ENCODE assay signal across 8 cellular contexts in genomic region chr5:142356716-142357468, GRCh38. TPM values are rescaled to one million over a fixed set of nuclear protein-coding genes. Genes with fewer than 3 reads are reported as not detected.
DNase-seq lines count a peak whose midpoint lies in the region; ATAC-seq and TF ChIP-seq lines count a peak whose summit lies in the region.

No MANE protein-coding gene starts in this region.

- no peaks in the 10 kb centered on the region for H3K27me3 ChIP-seq in CD4-positive, alpha-beta T cell (ENCODE audit: control insufficient read depth, insufficient read depth, low read length)
- H3K27me3 ChIP-seq in NT2/D1 (ENCODE audit: insufficient read depth, insufficient read length), result peaks cover 32% of the 10 kb centered on the region

- peak; percentile 72 to 84 (median 79) for DNase-seq in CD4-positive, alpha-beta T cell
- DNase-seq in NT2/D1 (ENCODE audit: low read depth, low spot score) (peak; percentile 75), epidermal melanocyte (ENCODE audit: insufficient read length, low spot score) (peak; percentile 93), midbrain (lab: John Stamatoyannopoulos, UW) (peak; percentile 61)
- DNase-seq in activated CD8-positive, alpha-beta memory T cell treated with anti-CD3 and anti-CD28 coated beads, Interleukin-2, amount 50 U/mL, for 4 hours, result peak; percentile 91
- DNase-seq in stimulated activated CD8-positive, alpha-beta memory T cell treated with anti-CD3 and anti-CD28 coated beads, Interleukin-15, amount 100 ng/mL, for 4 hours (ENCODE audit: low read depth in 2 of 2), result peak; percentile 85 to 89

- peaks cover 67% of the 10 kb centered on the region for H3K4me1 Mint-ChIP-seq in CD4-positive, alpha-beta T cell (ENCODE audit: low read depth)

- peak overlapping the region; percentile 28 for H3K4me3 ChIP-seq in NT2/D1 (ENCODE audit: insufficient read length, low read depth)

- H3K27ac ChIP-seq in CD4-positive, alpha-beta T cell (ENCODE audit: low read depth, low read length), result peak overlapping the region; percentile 56

- peak; percentile 85 for ATAC-seq in CD4-positive, alpha-beta T cell (ENCODE audit: poor library complexity)
- ATAC-seq in GM19351 (IDR thresholded peaks at IDR 0.05; ENCODE audit: unreplicated experiment), result peak; percentile 96
- ATAC-seq in HG03469 (IDR thresholded peaks at IDR 0.05; ENCODE audit: unreplicated experiment), result peak; percentile 90

- H3K36me3 Mint-ChIP-seq in CD4-positive, alpha-beta T cell (ENCODE audit: low read depth), result no peaks in the 10 kb centered on the region

- H3K4me3 Mint-ChIP-seq in CD4-positive, alpha-beta T cell, result peak overlapping the region; percentile 93

- H3K27me3 Mint-ChIP-seq in CD4-positive, alpha-beta T cell, result no peaks in the 10 kb centered on the region

- H3K9me3 ChIP-seq in CD4-positive, alpha-beta T cell (ENCODE audit: control insufficient read depth, low read length), result no peaks in the 10 kb centered on the region
- H3K9me3 ChIP-seq in NT2/D1 (ENCODE audit: insufficient read depth, low read length), result peaks cover 3% of the 10 kb centered on the region; the same call in 1 of the 2 replicates

- peak overlapping the region; percentile 80 for H3K9ac ChIP-seq in NT2/D1 (ENCODE audit: insufficient read length, low read depth)

- H3K4me1 ChIP-seq in NT2/D1 (ENCODE audit: insufficient read depth, insufficient read length), result no peaks in the 10 kb centered on the region

- H3K27ac Mint-ChIP-seq in CD4-positive, alpha-beta T cell, result peak overlapping the region; percentile 73

- H3K9me3 Mint-ChIP-seq in CD4-positive, alpha-beta T cell, result no peaks in the 10 kb centered on the region

- CTCF ChIA-PET in CD4-positive, alpha-beta T cell (lab: Charles Lee), result interaction anchor here (0.6 to 1.8 kb wide), 3 partner anchors 32 to 396 kb away, joined by 4 to 5 read pairs (median 4); partner anchors contain the start of gene SPRY4

- TF ChIP-seq CTCF in CD4-positive, alpha-beta T cell (IDR thresholded peaks at IDR 0.05), result no peak

- POLR2A ChIA-PET in CD4-positive, alpha-beta T cell (lab: Charles Lee), result interaction anchor here (0.5 to 3.4 kb wide), 17 partner anchors 12 to 388 kb away, joined by 3 to 16 read pairs (median 4); partner anchors contain the start of genes NDFIP1, RNF14 and SPRY4

- no peaks in the 10 kb centered on the region for H3K36me3 ChIP-seq in NT2/D1 (ENCODE audit: insufficient read depth, insufficient read length, low read length)

- intact Hi-C loops in CD4-positive, alpha-beta T cell (cut with DNase I, micrococcal nuclease), result loop anchor here (2.0 to 10.0 kb wide), 6 partner anchors 32 to 1830 kb away; partner anchors contain the start of genes SPRY4 (in 2 of the 2), ARAP3 (in 1 of the 2) and GNPDA1 (in 1 of the 2)

RNA-seq across cellular contexts. Expression of gene SPRY4, which starts 32.1 kb away (rescaled TPM):
- total RNA-seq in CD4-positive, alpha-beta T cell, result under 1 TPM; 0.16 to 0.34 TPM

Comparison
In these comparisons a context has a peak if more than half of its experiments do, and no peak if none do; other contexts are left out.
1. Peak in every context shown above with its lines: DNase-seq, ATAC-seq, H3K4me3 ChIP-seq and H3K27ac ChIP-seq.